ENCODE assay signal across 1 cellular context in genomic region chr17:82457071-82457789, GRCh38.
A peak's percentile ranks its signal among the peaks of the same experiment; 100 is the strongest.
TF ChIP-seq lines count a peak whose summit lies in the region.

No MANE protein-coding gene starts in this region.

TF ChIP-seq in K562, 482 proteins besides CTCF, POLR2A, EP300 and RAD21 (continues in another document):
- no peak for TF ChIP-seq ZNF384 (IDR thresholded peaks at IDR 0.05; ENCODE audit: low read depth, low read length)
- peak; percentile 92 for TF ChIP-seq PKNOX1 (IDR thresholded peaks at IDR 0.05)
- TF ChIP-seq DDX20 (tag; IDR thresholded peaks at IDR 0.05; ENCODE audit: low read depth) = no peak
- TF ChIP-seq EHMT2 (IDR thresholded peaks at IDR 0.05) = peak; percentile 33; the same call in 1 of the 2 replicates
- no peak for TF ChIP-seq CCAR2 (IDR thresholded peaks at IDR 0.05; ENCODE audit: low read depth, low read length)
- no peak; the same call in 1 of the 2 replicates for TF ChIP-seq L3MBTL2 (IDR thresholded peaks at IDR 0.05)
- TF ChIP-seq GTF2E2 (tag; IDR thresholded peaks at IDR 0.05) = no peak
- no peak for TF ChIP-seq ZNF696 (CRISPR knock-in tag; conservative IDR thresholded peaks at IDR 0.05)
- TF ChIP-seq HINFP (tag; conservative IDR thresholded peaks at IDR 0.05; ENCODE audit: low read depth) = no peak
- TF ChIP-seq SNIP1 (IDR thresholded peaks at IDR 0.05; ENCODE audit: low read depth) = no peak
- TF ChIP-seq THRAP3 (IDR thresholded peaks at IDR 0.05; ENCODE audit: borderline replicate concordance) = 0 out of 2 replicates have a peak, but pooled peaks have one; percentile 41
- TF ChIP-seq ZNF143 (CRISPR knock-in tag; IDR thresholded peaks at IDR 0.05) = no peak
- TF ChIP-seq MTA3 (IDR thresholded peaks at IDR 0.05; ENCODE audit: borderline replicate concordance) = 0 out of 2 replicates have a peak, but pooled peaks have one; percentile 34
- no peak for TF ChIP-seq MLLT1 (IDR thresholded peaks at IDR 0.05)
- no peak for TF ChIP-seq KLF13 (tag; IDR thresholded peaks at IDR 0.05; ENCODE audit: borderline replicate concordance, low read depth)
- no peak for TF ChIP-seq NR1H2 (CRISPR knock-in tag; IDR thresholded peaks at IDR 0.05)
- TF ChIP-seq ATF4 (CRISPR knock-in tag; IDR thresholded peaks at IDR 0.05) = no peak
- peak; percentile 14; the same call in 1 of the 2 replicates for TF ChIP-seq CXXC5 (CRISPR knock-in tag; IDR thresholded peaks at IDR 0.05)
- no peak for TF ChIP-seq ATF6 (CRISPR knock-in tag; IDR thresholded peaks at IDR 0.05)
- TF ChIP-seq CHD1 (IDR thresholded peaks at IDR 0.05; ENCODE audit: low read length) = no peak
- no peak for TF ChIP-seq POLR3A (IDR thresholded peaks at IDR 0.05; ENCODE audit: borderline replicate concordance, extremely low read depth, insufficient read depth, insufficient read length)
- no peak for TF ChIP-seq ZNF253 (CRISPR knock-in tag; conservative IDR thresholded peaks at IDR 0.05)
- no peak for TF ChIP-seq GATAD2B (IDR thresholded peaks at IDR 0.05; ENCODE audit: borderline replicate concordance)
- TF ChIP-seq CBFA2T2 (conservative IDR thresholded peaks at IDR 0.05) = 0 out of 2 replicates have a peak, but pooled peaks have one; percentile 9
- TF ChIP-seq NR3C1 (CRISPR knock-in tag; IDR thresholded peaks at IDR 0.05) = no peak
- TF ChIP-seq ZNF24 (IDR thresholded peaks at IDR 0.05) = no peak
- no peak for TF ChIP-seq ZNF316 (IDR thresholded peaks at IDR 0.05)
- TF ChIP-seq ELF4 (CRISPR knock-in tag; IDR thresholded peaks at IDR 0.05) = 0 out of 2 replicates have a peak, but pooled peaks have one; percentile 44
- TF ChIP-seq ZNF444 (CRISPR knock-in tag; IDR thresholded peaks at IDR 0.05) = no peak
- TF ChIP-seq NFIC (IDR thresholded peaks at IDR 0.05) = peak; percentile 97
- no peak for TF ChIP-seq ZZZ3 (IDR thresholded peaks at IDR 0.05)
- TF ChIP-seq IRF2 (CRISPR knock-in tag; IDR thresholded peaks at IDR 0.05) = no peak
- TF ChIP-seq BACH1 (tag; IDR thresholded peaks at IDR 0.05) = peak; percentile 46; the same call in 1 of the 2 replicates
- 0 out of 4 replicates have a peak, but pooled peaks of 1 of the 2 experiments have one; percentile 5 for TF ChIP-seq FOXA3 (CRISPR knock-in tag; conservative IDR thresholded peaks at IDR 0.05 in 1 of 2, IDR thresholded peaks at IDR 0.05 in 1 of 2)
- no peak for TF ChIP-seq ZSCAN32 (CRISPR knock-in tag; IDR thresholded peaks at IDR 0.05)
- no peak for TF ChIP-seq ID3 (CRISPR knock-in tag; IDR thresholded peaks at IDR 0.05)
- no peak for TF ChIP-seq ID3 (tag; IDR thresholded peaks at IDR 0.05)
- no peak; the same call in 1 of the 2 replicates for TF ChIP-seq STAT5A (IDR thresholded peaks at IDR 0.05; ENCODE audit: borderline replicate concordance, low read length)
- TF ChIP-seq NFRKB (IDR thresholded peaks at IDR 0.05; ENCODE audit: low read depth) = no peak; the same call in 1 of the 2 replicates
- 0 out of 2 replicates have a peak, but pooled peaks have one; percentile 25 for TF ChIP-seq E2F4 (CRISPR knock-in tag; IDR thresholded peaks at IDR 0.05; ENCODE audit: low read depth)
- no peak for TF ChIP-seq ZNF699 (CRISPR knock-in tag; IDR thresholded peaks at IDR 0.05; ENCODE audit: insufficient replicate concordance)
- TF ChIP-seq ZBTB17 (CRISPR knock-in tag; IDR thresholded peaks at IDR 0.05) = 0 out of 2 replicates have a peak, but pooled peaks have one; percentile 30
- TF ChIP-seq KHSRP (IDR thresholded peaks at IDR 0.05) = no peak
- TF ChIP-seq ZNF165 (CRISPR knock-in tag; IDR thresholded peaks at IDR 0.05; ENCODE audit: borderline replicate concordance) = no peak
- TF ChIP-seq PPARD (CRISPR knock-in tag; IDR thresholded peaks at IDR 0.05) = no peak
- no peak for TF ChIP-seq MCM2 (IDR thresholded peaks at IDR 0.05; ENCODE audit: low read depth)
- TF ChIP-seq DNMT1 (IDR thresholded peaks at IDR 0.05) = no peak
- TF ChIP-seq FUS (optimal IDR thresholded peaks at IDR 0.05; ENCODE audit: low read depth, low read length) = no peak
- no peak for TF ChIP-seq ZNF311 (CRISPR knock-in tag; IDR thresholded peaks at IDR 0.05)
- TF ChIP-seq HIVEP1 (CRISPR knock-in tag; IDR thresholded peaks at IDR 0.05) = 0 out of 2 replicates have a peak, but pooled peaks have one; percentile 39
- no peak for TF ChIP-seq ZNF57 (CRISPR knock-in tag; IDR thresholded peaks at IDR 0.05)
- TF ChIP-seq NR2C1 (IDR thresholded peaks at IDR 0.05) = no peak
- TF ChIP-seq NR2C1 (tag; IDR thresholded peaks at IDR 0.05) = no peak
- TF ChIP-seq KLF6 (CRISPR knock-in tag; IDR thresholded peaks at IDR 0.05; ENCODE audit: borderline replicate concordance) = no peak
- no peak for TF ChIP-seq FOXO4 (CRISPR knock-in tag; IDR thresholded peaks at IDR 0.05)
- no peak; the same call in 1 of the 2 replicates for TF ChIP-seq NCOA6 (IDR thresholded peaks at IDR 0.05)
- no peak for TF ChIP-seq SRSF9 (IDR thresholded peaks at IDR 0.05; ENCODE audit: borderline replicate concordance, low read depth, low read length)
- TF ChIP-seq RUNX1 (IDR thresholded peaks at IDR 0.05; ENCODE audit: low read depth) = no peak
- no peak for TF ChIP-seq USF1 (CRISPR knock-in tag; IDR thresholded peaks at IDR 0.05)
- no peak for TF ChIP-seq NR4A1 (CRISPR knock-in tag; IDR thresholded peaks at IDR 0.05)
- no peak for TF ChIP-seq NR4A1 (tag; IDR thresholded peaks at IDR 0.05)
- no peak for TF ChIP-seq NFYB (IDR thresholded peaks at IDR 0.05; ENCODE audit: extremely low read depth, insufficient read length)
- TF ChIP-seq GATAD2A (IDR thresholded peaks at IDR 0.05) = 0 out of 2 replicates have a peak, but pooled peaks have one; percentile 10
- 0 out of 4 replicates have a peak, but pooled peaks of 1 of the 2 experiments have one; percentile 27 for TF ChIP-seq NONO (IDR thresholded peaks at IDR 0.05; ENCODE audit: low read depth in 2 of 2, low read length in 1 of 2)
- no peak for TF ChIP-seq JUND (IDR thresholded peaks at IDR 0.05; ENCODE audit: borderline replicate concordance, low read depth, low read length)
- no peak; the same call in 2 of the 3 replicates for TF ChIP-seq JUND (tag; IDR thresholded peaks at IDR 0.05; ENCODE audit: borderline replicate concordance, low read depth, low read length)
- TF ChIP-seq BRCA1 (IDR thresholded peaks at IDR 0.05) = no peak
- TF ChIP-seq BRCA1 (CRISPR knock-in tag; IDR thresholded peaks at IDR 0.05) = no peak
- TF ChIP-seq MXD1 (CRISPR knock-in tag; IDR thresholded peaks at IDR 0.05; ENCODE audit: borderline replicate concordance, poor library complexity, severe bottlenecking) = no peak
- no peak for TF ChIP-seq FOXP4 (CRISPR knock-in tag; IDR thresholded peaks at IDR 0.05; ENCODE audit: borderline replicate concordance)
